ENCODE assay signal across 15 cellular contexts in the genomic region with DNA sequence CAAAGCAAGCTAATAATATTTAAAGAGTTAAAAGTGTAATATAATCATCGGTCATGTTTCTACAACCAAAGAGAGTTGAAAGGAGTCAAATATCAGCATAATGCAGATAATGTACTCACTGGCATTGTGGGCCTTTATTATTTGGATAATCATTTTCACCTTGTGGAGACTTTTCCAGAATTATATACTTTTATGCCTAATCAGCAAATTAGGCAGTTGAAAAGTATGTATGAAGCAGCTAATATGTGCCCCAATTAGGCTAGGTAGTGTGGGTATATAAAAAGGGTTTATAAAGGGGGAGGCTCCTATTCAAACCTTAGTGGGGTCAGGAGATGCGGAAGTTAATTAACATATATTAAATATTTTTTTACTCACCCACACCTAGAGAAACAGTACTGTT.
DNase-seq lines count a peak whose midpoint lies in the region; ATAC-seq, FAIRE-seq and TF ChIP-seq lines count a peak whose summit lies in the region.
"Had no signal": no experiment of that assay in that cellular context is flagged by ENCODE, and none has a peak within 500 bp of the region (broad histone marks: within the 10 kb centered on the region; RNA-seq: fewer than 3 reads in every experiment).

No MANE protein-coding gene starts in this region.

- H3K4me1 Mint-ChIP-seq in activated T-helper 1 cell treated with anti-CD3 and anti-CD28 coated beads, Interleukin-12 subunit alpha, Interleukin-12 subunit beta, Interleukin-2, Interleukin-4 antibody, amounts not matched to agents 30 ng/mL and 10 ng/mL and 1 ng/mL, durations not matched to agents 14 hours and 24 hours and 36 hours (ENCODE audit: low read depth): peaks cover 36% of the 10 kb centered on the region
- H3K4me1 Mint-ChIP-seq in nephron: peaks cover 38% of the 10 kb centered on the region

- H3K9ac ChIP-seq in HepG2 (ENCODE audit: insufficient read depth, low read depth, low read length): no peak overlapping the region
- H3K9ac ChIP-seq: BLaER1 treated with 17β-estradiol and CSF1 and Interleukin-3, amounts not matched to agents 10 nM and 100 nM had no signal

- TF ChIP-seq EP300 in HepG2 (IDR thresholded peaks at IDR 0.05; ENCODE audit: low read depth in 2 of 2, low read length in 2 of 2) (no peak), HepG2 (CRISPR knock-in tag; IDR thresholded peaks at IDR 0.05; ENCODE audit: borderline replicate concordance) (no peak)

- no peak for DNase-seq in HepG2 (ENCODE audit: low spot score)
- DNase-seq in right lobe of liver: no peak
- no peak for DNase-seq in activated T-helper 1 cell treated with anti-CD3 and anti-CD28 coated beads, Interleukin-12 subunit alpha, Interleukin-12 subunit beta, Interleukin-2, Interleukin-4 antibody, amounts not matched to agents 30 ng/mL and 10 ng/mL and 1 ng/mL, durations not matched to agents 14 hours and 24 hours and 36 hours (ENCODE audit: low spot score)
- DNase-seq in small intestine: no peak
- DNase-seq in NCI-H2196 treated with DMSO at 0.1 percent for 48 hours (lab: John Stamatoyannopoulos, UW; ENCODE audit: unreplicated experiment): no peak
- DNase-seq: 8988T; ACHN; Calu3; CD4-positive, CD25-positive, alpha-beta regulatory T cell; DMS79; HCEC 1CT had no signal

- no peak for TF ChIP-seq RAD21 in HepG2 (CRISPR knock-in tag; IDR thresholded peaks at IDR 0.05)

- H3K27me3 ChIP-seq in HepG2 (ENCODE audit: control insufficient read depth in 1 of 2, insufficient read depth in 2 of 2, low read length in 2 of 2) (no peaks in the 10 kb centered on the region; a peak in 1 of 5 replicates), right lobe of liver (no peaks in the 10 kb centered on the region), small intestine (ENCODE audit: control insufficient read depth in 2 of 2, insufficient read depth in 2 of 2, low read length in 2 of 2) (no peaks in the 10 kb centered on the region)
- H3K27me3 ChIP-seq: BLaER1 treated with 17β-estradiol and CSF1 and Interleukin-3, amounts not matched to agents 10 nM and 100 nM had no signal

- H3K4me3 ChIP-seq in HepG2 (replicated peaks in 1 of 3; ENCODE audit: insufficient read depth in 1 of 3, low read depth in 2 of 3, low read length in 3 of 3) (no peak overlapping the region), right lobe of liver (no peak overlapping the region), small intestine (ENCODE audit: low read depth in 1 of 2, low read length in 2 of 2) (no peak overlapping the region)
- H3K4me3 ChIP-seq: BLaER1 treated with 17β-estradiol and CSF1 and Interleukin-3, amounts not matched to agents 10 nM and 100 nM had no signal

- peaks cover 3% of the 10 kb centered on the region for H3K36me3 Mint-ChIP-seq in activated T-helper 1 cell treated with anti-CD3 and anti-CD28 coated beads, Interleukin-12 subunit alpha, Interleukin-12 subunit beta, Interleukin-2, Interleukin-4 antibody, amounts not matched to agents 30 ng/mL and 10 ng/mL and 1 ng/mL, durations not matched to agents 14 hours and 24 hours and 36 hours (ENCODE audit: low read depth)
- H3K36me3 Mint-ChIP-seq in nephron (ENCODE audit: low read depth): no peaks in the 10 kb centered on the region
- H3K36me3 Mint-ChIP-seq: CD4-positive, CD25-positive, alpha-beta regulatory T cell had no signal

- TF ChIP-seq CTCF in HepG2 (CRISPR knock-in tag; IDR thresholded peaks at IDR 0.05): no peak
- TF ChIP-seq CTCF in right lobe of liver (IDR thresholded peaks at IDR 0.05): no peak
- TF ChIP-seq CTCF in nephron (IDR thresholded peaks at IDR 0.05; ENCODE audit: unreplicated experiment in 3 of 3): no peak

- peaks cover 8% of the 10 kb centered on the region for H3K79me2 ChIP-seq in HepG2 (ENCODE audit: insufficient read depth, low read length)

- CTCF ChIA-PET in HepG2 (lab: Yijun Ruan, JAX; ENCODE audit: low intra/inter-chr PET ratio, low total read pairs): no interaction called here

- H3K4me2 ChIP-seq in HepG2 (ENCODE audit: low read depth, low read length): no peak overlapping the region

- H4K20me1 ChIP-seq in HepG2 (ENCODE audit: insufficient read depth, low read length): no peaks in the 10 kb centered on the region
- H4K20me1 ChIP-seq: BLaER1 treated with 17β-estradiol and CSF1 and Interleukin-3, amounts not matched to agents 10 nM and 100 nM had no signal

- no TSS peak for BruUV-seq in HepG2 (replicated peaks; lab: Mats Ljungman, UMichigan)

- H3K27ac Mint-ChIP-seq in activated T-helper 1 cell treated with anti-CD3 and anti-CD28 coated beads, Interleukin-12 subunit alpha, Interleukin-12 subunit beta, Interleukin-2, Interleukin-4 antibody, amounts not matched to agents 30 ng/mL and 10 ng/mL and 1 ng/mL, durations not matched to agents 14 hours and 24 hours and 36 hours: no peak overlapping the region
- peak overlapping the region; percentile 60 to 93 (median 87) for H3K27ac Mint-ChIP-seq in nephron

- no peak overlapping the region for H2AFZ ChIP-seq in HepG2 (ENCODE audit: low read length)

- in situ Hi-C loops in HepG2 (cut with HindIII; ENCODE audit: extremely low pct_ligation_motif_present, low pct_unique_long_range_greater_than_20kb): no loop called here

- H3K9me3 ChIP-seq in HepG2 (ENCODE audit: low read length) (no peaks in the 10 kb centered on the region), right lobe of liver (no peaks in the 10 kb centered on the region), small intestine (ENCODE audit: control insufficient read depth, low read depth) (no peaks in the 10 kb centered on the region)
- H3K9me3 ChIP-seq: BLaER1 treated with 17β-estradiol and CSF1 and Interleukin-3, amounts not matched to agents 10 nM and 100 nM had no signal

- TF ChIP-seq POLR2A in HepG2 (IDR thresholded peaks at IDR 0.05; ENCODE audit: insufficient read depth in 1 of 2, low read depth in 2 of 2, low read length in 2 of 2) (no peak), right lobe of liver (IDR thresholded peaks at IDR 0.05) (no peak)

- whole genome bisulfite sequencing in HepG2 (ENCODE audit: low lambda C conversion rate): 99% methylated on average over 2 of the region's 2 CpGs
- WGBS in right lobe of liver (ENCODE audit: insufficient coverage, low coverage, low lambda C conversion rate, missing lambda C conversion rate): 94% methylated on average over 2 of the region's 2 CpGs
- WGBS in small intestine, 3 donors: 92 to 97% (median 95%) methylated on average over 2 of the region's 2 CpGs

- H3K36me3 ChIP-seq in HepG2 (replicated peaks in 1 of 2; ENCODE audit: control insufficient read depth in 1 of 2, insufficient read depth in 2 of 2, low read length in 2 of 2) (no peaks in the 10 kb centered on the region), right lobe of liver (no peaks in the 10 kb centered on the region), small intestine (ENCODE audit: control insufficient read depth in 2 of 2, insufficient read depth in 2 of 2, low read length in 2 of 2) (no peaks in the 10 kb centered on the region)
- H3K36me3 ChIP-seq: BLaER1 treated with 17β-estradiol and CSF1 and Interleukin-3, amounts not matched to agents 10 nM and 100 nM had no signal

- H3K4me1 ChIP-seq in HepG2 (ENCODE audit: insufficient read depth, low read length): peaks cover 47% of the 10 kb centered on the region
- H3K4me1 ChIP-seq in right lobe of liver: peaks cover 0 to 9% (median 4%) of the 10 kb centered on the region in 4 donors
- H3K4me1 ChIP-seq in small intestine (ENCODE audit: control insufficient read depth in 2 of 2, insufficient read depth in 1 of 2, low read depth in 1 of 2, low read length in 1 of 2): peaks cover 3 to 8% of the 10 kb centered on the region in 2 donors

- H3K27ac ChIP-seq in HepG2 (ENCODE audit: extremely low read length, insufficient read depth, low read length) (no peak overlapping the region), right lobe of liver (no peak overlapping the region), small intestine (ENCODE audit: low read depth in 1 of 2, low read length in 1 of 2) (no peak overlapping the region)

- FAIRE-seq in HepG2 (lab: Jason Lieb, UNC) (no peak), small intestine (lab: Jason Lieb, UNC) (no peak)
- FAIRE-seq: GM12891 had no signal

- H3K27me3 Mint-ChIP-seq in activated T-helper 1 cell treated with anti-CD3 and anti-CD28 coated beads, Interleukin-12 subunit alpha, Interleukin-12 subunit beta, Interleukin-2, Interleukin-4 antibody, amounts not matched to agents 30 ng/mL and 10 ng/mL and 1 ng/mL, durations not matched to agents 14 hours and 24 hours and 36 hours (ENCODE audit: insufficient read depth): peaks cover 2% of the 10 kb centered on the region
- no peaks in the 10 kb centered on the region for H3K27me3 Mint-ChIP-seq in nephron (ENCODE audit: low read depth)

- POLR2A ChIA-PET in HepG2 (lab: Yijun Ruan, JAX): interaction anchor here (2.3 kb wide), 1 partner anchor 103 kb away, joined by 6 read pairs; a partner anchor contains a TSS

- H3K9me3 Mint-ChIP-seq in activated T-helper 1 cell treated with anti-CD3 and anti-CD28 coated beads, Interleukin-12 subunit alpha, Interleukin-12 subunit beta, Interleukin-2, Interleukin-4 antibody, amounts not matched to agents 30 ng/mL and 10 ng/mL and 1 ng/mL, durations not matched to agents 14 hours and 24 hours and 36 hours: no peaks in the 10 kb centered on the region
- no peaks in the 10 kb centered on the region for H3K9me3 Mint-ChIP-seq in nephron

- intact Hi-C loops in HepG2 (cut with micrococcal nuclease; ENCODE audit: unreplicated experiment): no loop called here
- intact Hi-C loops in right lobe of liver (cut with DNase I): no loop called here
- intact Hi-C loops in activated T-helper 1 cell treated with anti-CD3 and anti-CD28 coated beads, Interleukin-12 subunit alpha, Interleukin-12 subunit beta, Interleukin-2, Interleukin-4 antibody, amounts not matched to agents 30 ng/mL and 10 ng/mL and 1 ng/mL, durations not matched to agents 14 hours and 24 hours and 36 hours (cut with micrococcal nuclease): loop anchor here (10.0 kb wide), 1 partner anchor 1598 kb away; a partner anchor contains a TSS

- peak overlapping the region; percentile 39 for H3K4me3 Mint-ChIP-seq in activated T-helper 1 cell treated with anti-CD3 and anti-CD28 coated beads, Interleukin-12 subunit alpha, Interleukin-12 subunit beta, Interleukin-2, Interleukin-4 antibody, amounts not matched to agents 30 ng/mL and 10 ng/mL and 1 ng/mL, durations not matched to agents 14 hours and 24 hours and 36 hours
- peak overlapping the region; percentile 56 to 72 (median 64) for H3K4me3 Mint-ChIP-seq in nephron

- ATAC-seq in HepG2: no peak
- no peak for ATAC-seq in right lobe of liver
- ATAC-seq in GM21367 (IDR thresholded peaks at IDR 0.05; ENCODE audit: unreplicated experiment): no peak

TF ChIP-seq in HepG2, 621 proteins besides CTCF, POLR2A, EP300 and RAD21 (continues in another document):
- TF ChIP-seq ZNF850 (CRISPR knock-in tag; conservative IDR thresholded peaks at IDR 0.05): no peak
- no peak for TF ChIP-seq ZNF484 (CRISPR knock-in tag; IDR thresholded peaks at IDR 0.05; ENCODE audit: borderline replicate concordance, low read depth)
- TF ChIP-seq JARID2 (CRISPR knock-in tag; IDR thresholded peaks at IDR 0.05; ENCODE audit: insufficient replicate concordance): no peak
